8 cellular contexts compared by ENCODE assay signal in the genomic region with DNA sequence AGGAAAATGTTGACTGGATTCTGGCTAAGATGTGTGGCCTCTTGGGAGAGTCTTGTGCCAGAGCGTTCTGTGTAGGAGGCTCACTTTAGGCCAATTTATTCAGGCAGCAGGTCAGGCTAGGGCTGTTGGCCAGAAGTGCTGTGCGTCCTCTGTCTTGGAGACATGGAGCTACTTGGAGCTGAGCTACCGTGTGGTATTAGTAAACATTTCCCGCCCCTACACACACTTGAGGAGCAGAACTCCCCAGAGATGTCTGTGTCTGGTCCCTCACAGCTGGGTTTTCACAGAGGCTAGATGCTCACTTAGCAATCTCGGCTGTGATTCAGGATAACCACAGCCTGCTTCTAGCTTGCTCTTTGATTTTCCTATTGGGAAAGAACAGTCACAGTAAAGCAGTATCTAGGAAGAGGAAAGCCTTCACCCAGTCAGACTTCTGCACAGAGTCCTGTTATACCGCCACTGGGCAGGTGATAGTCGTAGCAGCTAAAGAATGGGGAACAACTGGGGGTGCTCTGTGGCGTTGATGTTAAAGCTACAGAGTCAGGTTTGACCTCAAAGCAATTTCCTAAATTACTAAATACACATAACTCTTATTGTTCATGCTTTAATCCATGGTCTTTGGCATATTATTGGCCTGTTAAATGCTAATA.
DNase-seq lines count a peak whose midpoint lies in the region; ATAC-seq and TF ChIP-seq lines count a peak whose summit lies in the region.

No MANE protein-coding gene starts in this region.

- H3F3A ChIP-seq in SU-DHL-6 (ENCODE audit: insufficient read depth): no peaks in the 10 kb centered on the region

- POLR2A ChIA-PET in HEK293T (lab: Yijun Ruan, JAX): no interaction called here

- H3K27me3 ChIP-seq in SU-DHL-6 (ENCODE audit: low read length): no peaks in the 10 kb centered on the region
- no peaks in the 10 kb centered on the region for H3K27me3 ChIP-seq in right atrium auricular region
- H3K27me3 ChIP-seq in tibial artery: no peaks in the 10 kb centered on the region

- TF ChIP-seq CTCF in SU-DHL-6 (IDR thresholded peaks at IDR 0.05; ENCODE audit: insufficient read depth, low read length, poor library complexity, severe bottlenecking) (no peak), right atrium auricular region (IDR thresholded peaks at IDR 0.05) (peak in 1 of 2 donors; percentile 10), tibial artery (IDR thresholded peaks at IDR 0.05) (no peak)

- H3K27ac ChIP-seq in SU-DHL-6 (ENCODE audit: low read depth, low read length): no peak overlapping the region
- peak overlapping the region in 1 of 2 donors; percentile 8 for H3K27ac ChIP-seq in right atrium auricular region
- H3K27ac ChIP-seq in tibial artery: peak overlapping the region; percentile 23 to 57

- intact Hi-C loops in tibial artery (cut with DNase I; ENCODE audit: low total_unique reads): no loop called here

- H3K4me3 ChIP-seq in SU-DHL-6 (ENCODE audit: insufficient read depth, low read length, poor library complexity, severe bottlenecking) (no peak overlapping the region), right atrium auricular region (no peak overlapping the region), tibial artery (no peak overlapping the region)

- H3K9me3 ChIP-seq in SU-DHL-6 (ENCODE audit: insufficient read depth, low read length) (no peaks in the 10 kb centered on the region), right atrium auricular region (no peaks in the 10 kb centered on the region), tibial artery (no peaks in the 10 kb centered on the region)

- no peak overlapping the region for H2AFZ ChIP-seq in SU-DHL-6 (ENCODE audit: low read depth, low read length, severe bottlenecking)

- no peak overlapping the region for H3K9ac ChIP-seq in SU-DHL-6 (ENCODE audit: low read length)

- H3K36me3 ChIP-seq in SU-DHL-6 (ENCODE audit: low read length) (no peaks in the 10 kb centered on the region; the same call in 1 of the 2 replicates), right atrium auricular region (no peaks in the 10 kb centered on the region), tibial artery (no peaks in the 10 kb centered on the region)

- H3K4me1 ChIP-seq in right atrium auricular region (peaks cover 0 to 25% of the 10 kb centered on the region in 2 donors), tibial artery (peaks cover 0 to 35% (median 23%) of the 10 kb centered on the region in 4 donors)

- ATAC-seq in GM18868 (IDR thresholded peaks at IDR 0.05; ENCODE audit: unreplicated experiment): peak; percentile 68
- peak; percentile 71 for ATAC-seq in HG02759 (IDR thresholded peaks at IDR 0.05; ENCODE audit: unreplicated experiment)

- CTCF ChIA-PET in HEK293T (lab: Yijun Ruan, JAX): no interaction called here

- DNase-seq in right atrium auricular region (ENCODE audit: low spot score) (peak; percentile 89), tibial artery (peak; percentile 83 to 89), NCI-H128 (lab: John Stamatoyannopoulos, UW; ENCODE audit: unreplicated experiment) (no peak), DMS 273 (lab: John Stamatoyannopoulos, UW; ENCODE audit: unreplicated experiment) (no peak), HEK293T (ENCODE audit: extremely low spot score) (no peak)

- no peaks in the 10 kb centered on the region for H4K20me1 ChIP-seq in SU-DHL-6 (ENCODE audit: low read depth, low read length)

- peak overlapping the region; percentile 22 for H3K4me2 ChIP-seq in SU-DHL-6 (ENCODE audit: low read depth, low read length, poor library complexity, severe bottlenecking)

- H3K9me2 ChIP-seq in SU-DHL-6 (replicated peaks; ENCODE audit: insufficient read depth, low read length): no peaks in the 10 kb centered on the region

- no peaks in the 10 kb centered on the region for H3K79me2 ChIP-seq in SU-DHL-6 (ENCODE audit: insufficient read depth, low read length)

TF ChIP-seq in HEK293T, 16 proteins besides CTCF, POLR2A, EP300 and RAD21:
- TF ChIP-seq ELF4 (IDR thresholded peaks at IDR 0.05): no peak
- no peak for TF ChIP-seq CTBP1 (IDR thresholded peaks at IDR 0.05; ENCODE audit: borderline replicate concordance)
- no peak for TF ChIP-seq ARNT (IDR thresholded peaks at IDR 0.05)
- no peak for TF ChIP-seq HDGF (IDR thresholded peaks at IDR 0.05; ENCODE audit: borderline replicate concordance)
- no peak for TF ChIP-seq BHLHE40 (IDR thresholded peaks at IDR 0.05; ENCODE audit: borderline replicate concordance)
- no peak for TF ChIP-seq FOXM1 (IDR thresholded peaks at IDR 0.05; ENCODE audit: borderline replicate concordance)
- TF ChIP-seq FOXK2 (IDR thresholded peaks at IDR 0.05): no peak
- TF ChIP-seq, protein P1, sequence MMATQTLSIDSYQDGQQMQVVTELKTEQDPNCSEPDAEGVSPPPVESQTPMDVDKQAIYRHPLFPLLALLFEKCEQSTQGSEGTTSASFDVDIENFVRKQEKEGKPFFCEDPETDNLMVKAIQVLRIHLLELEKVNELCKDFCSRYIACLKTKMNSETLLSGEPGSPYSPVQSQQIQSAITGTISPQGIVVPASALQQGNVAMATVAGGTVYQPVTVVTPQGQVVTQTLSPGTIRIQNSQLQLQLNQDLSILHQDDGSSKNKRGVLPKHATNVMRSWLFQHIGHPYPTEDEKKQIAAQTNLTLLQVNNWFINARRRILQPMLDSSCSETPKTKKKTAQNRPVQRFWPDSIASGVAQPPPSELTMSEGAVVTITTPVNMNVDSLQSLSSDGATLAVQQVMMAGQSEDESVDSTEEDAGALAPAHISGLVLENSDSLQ (IDR thresholded peaks at IDR 0.05): no peak
- TF ChIP-seq L3MBTL2 (conservative IDR thresholded peaks at IDR 0.05): no peak
- TF ChIP-seq SUZ12 (IDR thresholded peaks at IDR 0.05): no peak
- TF ChIP-seq ZNF384 (IDR thresholded peaks at IDR 0.05): no peak
- TF ChIP-seq NFRKB (IDR thresholded peaks at IDR 0.05): no peak
- TF ChIP-seq TARDBP (IDR thresholded peaks at IDR 0.05): no peak
- no peak for TF ChIP-seq FOXA1 (IDR thresholded peaks at IDR 0.05)
- no peak for TF ChIP-seq LEF1 (IDR thresholded peaks at IDR 0.05; ENCODE audit: borderline replicate concordance)

Comparison
In these comparisons a context has a peak if more than half of its experiments do, and no peak if none do; other contexts are left out.
1. DNase-seq: peak in right atrium auricular region (single experiment) and tibial artery (2 of 2); none in NCI-H128 (single experiment), DMS 273 (single experiment) and HEK293T (single experiment).